ENCODE assay signal across 12 cellular contexts in the genomic region with DNA sequence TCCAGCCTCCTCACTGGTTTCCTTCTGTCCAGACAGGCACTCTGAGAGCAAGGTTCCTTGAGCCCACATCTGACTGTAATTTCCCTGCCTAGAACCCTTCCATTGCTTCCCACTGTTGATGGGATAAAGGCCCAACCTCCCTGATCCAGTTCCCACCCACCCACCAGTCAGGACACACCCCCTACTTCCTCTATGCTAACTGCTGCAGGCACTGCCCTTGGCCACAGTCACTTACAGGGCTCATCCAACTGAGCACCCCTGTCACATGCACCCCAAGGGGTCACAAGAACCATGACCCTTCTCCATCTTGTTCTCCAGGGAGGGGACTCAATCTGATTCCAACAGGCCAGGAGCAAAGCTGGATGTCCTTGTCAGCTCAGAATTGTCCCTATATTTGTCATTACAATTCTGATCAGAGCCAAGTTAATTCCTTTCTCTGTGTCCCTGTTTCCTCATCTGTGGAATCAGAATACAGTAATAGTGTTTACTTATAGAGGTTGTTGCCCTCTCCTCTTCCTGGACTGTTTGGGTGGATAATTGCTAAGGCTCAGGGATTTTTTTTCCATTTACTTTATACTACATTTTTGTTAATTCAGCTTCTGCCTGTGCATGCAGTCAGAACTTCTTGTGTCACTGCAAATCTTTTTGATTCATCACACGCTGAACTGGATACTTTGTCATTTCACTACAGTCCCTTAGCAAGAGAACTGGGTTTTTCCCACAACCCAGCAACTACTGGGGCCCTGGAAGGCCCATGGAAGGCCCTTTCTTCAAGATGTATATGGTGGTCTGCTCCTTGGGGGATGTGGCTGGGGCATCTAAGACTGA.
"Had no signal": no experiment of that assay in that cellular context is flagged by ENCODE, and none has a peak within 500 bp of the region (broad histone marks: within the 10 kb centered on the region; RNA-seq: fewer than 3 reads in every experiment).

No MANE protein-coding gene starts in this region.

- DNase-seq: activated naive CD4-positive, alpha-beta T cell treated with anti-CD3 and anti-CD28 coated beads for 36 hours; left ventricle myocardium superior; mesendoderm; psoas muscle; sigmoid colon; stimulated activated CD4-positive, alpha-beta T cell treated with anti-CD3 and anti-CD28 coated beads, Interleukin-1b, Interleukin-23, amount 100 ng/mL, for 48 hours; stomach; testis; upper lobe of right lung had no signal

- H3K27ac ChIP-seq: ascending aorta, psoas muscle, sigmoid colon, stomach, testis, upper lobe of right lung had no signal

- H3K4me1 ChIP-seq: psoas muscle, sigmoid colon, stomach, testis, upper lobe of right lung had no signal

- H3K4me3 ChIP-seq: ascending aorta, psoas muscle, sigmoid colon, stomach, testis, upper lobe of right lung had no signal

- H3K9me3 Mint-ChIP-seq: activated naive CD4-positive, alpha-beta T cell treated with anti-CD3 and anti-CD28 coated beads for 36 hours; activated T-helper 2 cell treated with anti-CD3 and anti-CD28 coated beads, Interferon-gamma antibody, Interleukin-2, Interleukin-4, amounts not matched to agents 10 μg/mL and 5 μg/mL and 100 μg/mL, durations not matched to agents 14 hours and 24 hours and 36 hours; natural killer cell treated with Interleukin-12 subunit alpha and Interleukin-12 subunit beta and Interleukin-15 and Interleukin-18, amount 100 ng/mL, for 72 hours had no signal

- H3K27ac Mint-ChIP-seq: activated naive CD4-positive, alpha-beta T cell treated with anti-CD3 and anti-CD28 coated beads for 36 hours; activated T-helper 2 cell treated with anti-CD3 and anti-CD28 coated beads, Interferon-gamma antibody, Interleukin-2, Interleukin-4, amounts not matched to agents 10 μg/mL and 5 μg/mL and 100 μg/mL, durations not matched to agents 14 hours and 24 hours and 36 hours; natural killer cell treated with Interleukin-12 subunit alpha and Interleukin-12 subunit beta and Interleukin-15 and Interleukin-18, amount 100 ng/mL, for 72 hours had no signal

- H3K27me3 ChIP-seq: ascending aorta, sigmoid colon, stomach, testis, upper lobe of right lung had no signal

- H3K36me3 Mint-ChIP-seq: natural killer cell treated with Interleukin-12 subunit alpha and Interleukin-12 subunit beta and Interleukin-15 and Interleukin-18, amount 100 ng/mL, for 72 hours had no signal

- H3K9me3 ChIP-seq: ascending aorta, psoas muscle, sigmoid colon, stomach, testis, upper lobe of right lung had no signal

- H3K36me3 ChIP-seq: ascending aorta, sigmoid colon, stomach, upper lobe of right lung had no signal

- H3K4me3 Mint-ChIP-seq: activated naive CD4-positive, alpha-beta T cell treated with anti-CD3 and anti-CD28 coated beads for 36 hours; natural killer cell treated with Interleukin-12 subunit alpha and Interleukin-12 subunit beta and Interleukin-15 and Interleukin-18, amount 100 ng/mL, for 72 hours had no signal
